ENCODE assay signal across 21 cellular contexts in the genomic region with DNA sequence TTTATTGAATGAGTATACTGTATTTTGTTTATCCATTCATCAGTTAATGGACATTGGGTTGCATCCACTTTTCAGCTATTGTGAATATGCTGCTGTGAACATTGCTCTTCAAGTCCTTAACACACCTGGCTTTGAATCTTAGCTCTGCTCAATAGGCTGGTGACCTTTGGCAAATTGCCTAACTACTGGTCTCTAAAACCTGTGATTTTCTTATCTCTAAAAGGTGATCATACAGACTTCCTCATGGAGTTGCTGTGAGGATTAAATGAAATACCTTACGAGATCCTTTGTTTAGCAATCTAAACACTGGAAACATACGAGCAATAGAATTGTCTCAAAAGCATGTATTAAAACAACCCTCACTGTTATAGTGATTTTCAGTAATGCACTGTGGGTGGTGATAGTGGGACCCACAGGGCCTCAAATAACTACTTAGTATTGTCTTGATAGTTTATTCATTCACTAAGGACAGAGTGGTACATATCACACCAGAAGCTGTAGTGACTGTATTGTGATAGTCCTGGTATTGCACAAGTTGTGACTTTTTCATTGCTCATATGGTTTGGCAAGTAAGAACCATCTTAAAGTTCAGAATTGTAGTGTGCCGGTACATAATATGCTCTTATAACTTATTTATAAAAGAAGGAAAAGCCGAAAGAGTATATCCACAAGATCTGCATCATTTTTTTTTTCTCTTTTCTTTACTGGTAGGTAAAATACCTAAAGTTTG.
DNase-seq lines count a peak whose midpoint lies in the region; ATAC-seq and TF ChIP-seq lines count a peak whose summit lies in the region.
"Had no signal": no experiment of that assay in that cellular context is flagged by ENCODE, and none has a peak within 500 bp of the region (broad histone marks: within the 10 kb centered on the region; RNA-seq: fewer than 3 reads in every experiment).

No MANE protein-coding gene starts in this region.

- intact Hi-C loops in heart left ventricle (cut with DNase I) = no loop called here

- 89 to 97% (median 91%) methylated on average over 4 of the region's 4 CpGs for WGBS in heart left ventricle, 4 donors

- H3K4me3 ChIP-seq in heart left ventricle = no peak overlapping the region
- H3K4me3 ChIP-seq: MG63, upper lobe of right lung had no signal

- TF ChIP-seq POLR2A in heart left ventricle (IDR thresholded peaks at IDR 0.05) = no peak

- H3K4me1 ChIP-seq in heart left ventricle = no peaks in the 10 kb centered on the region
- H3K4me1 ChIP-seq: upper lobe of right lung had no signal

- no peaks in the 10 kb centered on the region for H3K36me3 ChIP-seq in heart left ventricle
- H3K36me3 ChIP-seq: MG63, upper lobe of right lung had no signal

- no peaks in the 10 kb centered on the region for H3K27me3 ChIP-seq in heart left ventricle
- H3K27me3 ChIP-seq: MG63, upper lobe of right lung had no signal

- DNase-seq in NCI-H1092 treated with DMSO at 0.1 percent for 48 hours (lab: John Stamatoyannopoulos, UW) = peak; percentile 13
- DNase-seq in NCI-H1092 (lab: John Stamatoyannopoulos, UW) = no peak
- peak; percentile 89 for DNase-seq in NCI-H2227 treated with DMSO at 0.1 percent for 48 hours (lab: John Stamatoyannopoulos, UW)
- DNase-seq in dermis blood vessel endothelial cell = peak; percentile 64
- DNase-seq in mucosa of gallbladder (ENCODE audit: low spot score) = peak; percentile 30
- DNase-seq in heart left ventricle = no peak
- DNase-seq in GM10266 (ENCODE audit: extremely low spot score) = no peak
- DNase-seq: activated B cell treated with CpG ODN at 0.5 μM for 24 hours; activated CD4-positive, alpha-beta memory T cell treated with anti-CD3 and anti-CD28 coated beads for 36 hours; activated gamma-delta T cell; cortex of kidney; foreskin fibroblast; GOT3; MG63; NCI-H2081 treated with DMSO at 0.1 percent for 48 hours; NCI-H524 treated with DMSO at 0.1 percent for 48 hours; SK-N-SH; upper lobe of right lung had no signal

- TF ChIP-seq CTCF in heart left ventricle (IDR thresholded peaks at IDR 0.05) (no peak), GM10266 (IDR thresholded peaks at IDR 0.05; ENCODE audit: control insufficient read depth, insufficient read depth, low read depth, missing control alignments) (no peak)

- no peak overlapping the region for H3K27ac ChIP-seq in heart left ventricle
- H3K27ac ChIP-seq: upper lobe of right lung had no signal

- H3K9me3 ChIP-seq in heart left ventricle = no peaks in the 10 kb centered on the region
- H3K9me3 ChIP-seq: Caco-2, MG63, SK-N-SH, upper lobe of right lung had no signal

- no peak for ATAC-seq in heart left ventricle
- no peak for ATAC-seq in GM19023 (IDR thresholded peaks at IDR 0.05; ENCODE audit: unreplicated experiment)
- ATAC-seq: sciatic nerve, upper lobe of right lung had no signal

Comparison
In these comparisons a context has a peak if more than half of its experiments do, and no peak if none do; other contexts are left out.
1. DNase-seq: peak in NCI-H1092 treated with DMSO at 0.1 percent for 48 hours (single experiment), NCI-H2227 treated with DMSO at 0.1 percent for 48 hours (single experiment), dermis blood vessel endothelial cell (single experiment) and mucosa of gallbladder (single experiment); none in NCI-H1092 (single experiment), heart left ventricle (0 of 5) and GM10266 (single experiment).